ENCODE assay signal across 18 cellular contexts in genomic region chr12:71562681-71563595, GRCh38.
DNase-seq lines count a peak whose midpoint lies in the region; ATAC-seq, FAIRE-seq and TF ChIP-seq lines count a peak whose summit lies in the region.
"Had no signal": no experiment of that assay in that cellular context is flagged by ENCODE, and none has a peak within 500 bp of the region (broad histone marks: within the 10 kb centered on the region; RNA-seq: fewer than 3 reads in every experiment).

No MANE protein-coding gene starts in this region.

- TF ChIP-seq CTCF in GM23338 (conservative IDR thresholded peaks at IDR 0.05; ENCODE audit: low read depth in 2 of 2), result no peak
- no peak for TF ChIP-seq CTCF in bronchial epithelial cell (IDR thresholded peaks at IDR 0.05; ENCODE audit: insufficient read depth, low read length, severe bottlenecking)

- no peaks in the 10 kb centered on the region for H3K36me3 ChIP-seq in GM23338 (ENCODE audit: insufficient read depth)
- H3K36me3 ChIP-seq in bronchial epithelial cell (ENCODE audit: control insufficient read depth, insufficient read depth, low read length), result no peaks in the 10 kb centered on the region
- H3K36me3 ChIP-seq: BLaER1 had no signal

- H3K27me3 ChIP-seq in GM23338 (ENCODE audit: insufficient read depth) (no peaks in the 10 kb centered on the region), bronchial epithelial cell (ENCODE audit: control insufficient read depth, insufficient read depth, low read length) (no peaks in the 10 kb centered on the region)
- H3K27me3 ChIP-seq: BLaER1 had no signal

- no peaks in the 10 kb centered on the region for H3F3A ChIP-seq in GM23338 (replicated peaks; ENCODE audit: low read depth)

- peak overlapping the region; percentile 11; the same call in 1 of the 2 replicates for H3K27ac Mint-ChIP-seq in GM23338
- H3K27ac Mint-ChIP-seq: CD8-positive, alpha-beta T cell had no signal

- H3K4me1 ChIP-seq in GM23338 (ENCODE audit: insufficient read depth), result no peaks in the 10 kb centered on the region
- H3K4me1 ChIP-seq: BLaER1 had no signal

- H3K27ac ChIP-seq in GM23338 (ENCODE audit: low read depth), result no peak overlapping the region
- H3K27ac ChIP-seq: BLaER1 had no signal

- H3K79me2 ChIP-seq in GM23338 (replicated peaks; ENCODE audit: insufficient read depth), result no peaks in the 10 kb centered on the region

- H3K4me3 Mint-ChIP-seq in GM23338, result no peak overlapping the region
- H3K4me3 Mint-ChIP-seq in activated T-cell treated with anti-CD3 and anti-CD28 coated beads, Interleukin-2, amount 50 U/mL, for 4 hours, result no peak overlapping the region
- H3K4me3 Mint-ChIP-seq: CD8-positive, alpha-beta T cell had no signal

- peak; percentile 10 for DNase-seq in NCI-H1092 treated with DMSO at 0.1 percent for 48 hours (lab: John Stamatoyannopoulos, UW)
- no peak for DNase-seq in NCI-H1092 (lab: John Stamatoyannopoulos, UW)
- DNase-seq in GM23338 (ENCODE audit: low spot score), result no peak
- peak; percentile 51 for DNase-seq in NCI-H774 (lab: John Stamatoyannopoulos, UW)
- no peak for DNase-seq in bronchial epithelial cell (ENCODE audit: low read depth)
- DNase-seq in activated T-cell treated with anti-CD3 and anti-CD28 coated beads, Interleukin-2, amount 50 U/mL, for 4 hours, result no peak
- DNase-seq in NCI-H526 treated with DMSO at 0.1 percent for 48 hours (lab: John Stamatoyannopoulos, UW), result no peak
- DNase-seq: 8988T; CD8-positive, alpha-beta T cell; GDM1; Kasumi-1; MM.1S; Right ventricle myocardium superior had no signal

- H3K4me3 ChIP-seq in GM23338 (no peak overlapping the region), bronchial epithelial cell (ENCODE audit: low read depth, low read length) (no peak overlapping the region)
- H3K4me3 ChIP-seq: BLaER1, GM12878 had no signal

- peak overlapping the region; percentile 16 for H2AFZ ChIP-seq in GM23338

- no peaks in the 10 kb centered on the region for H3K9me2 ChIP-seq in GM23338 (ENCODE audit: insufficient read depth)

- no peaks in the 10 kb centered on the region for H3K36me3 Mint-ChIP-seq in GM23338 (ENCODE audit: low read depth)
- no peaks in the 10 kb centered on the region for H3K36me3 Mint-ChIP-seq in activated T-cell treated with anti-CD3 and anti-CD28 coated beads, Interleukin-2, amount 50 U/mL, for 4 hours (ENCODE audit: insufficient read depth)
- H3K36me3 Mint-ChIP-seq: CD8-positive, alpha-beta T cell had no signal

- no peaks in the 10 kb centered on the region for H4K20me1 ChIP-seq in GM23338 (replicated peaks; ENCODE audit: insufficient read depth)
- H4K20me1 ChIP-seq: BLaER1 had no signal

- no peak for ATAC-seq in GM23338
- no peak for ATAC-seq in HG03439 (IDR thresholded peaks at IDR 0.05; ENCODE audit: unreplicated experiment)
- ATAC-seq in activated T-cell treated with anti-CD3 and anti-CD28 coated beads, Interleukin-2, amount 50 U/mL, for 4 hours, result no peak
- ATAC-seq: CD8-positive, alpha-beta T cell; GM12878 had no signal

- peaks cover 12% of the 10 kb centered on the region for H3K4me1 Mint-ChIP-seq in GM23338
- H3K4me1 Mint-ChIP-seq in activated T-cell treated with anti-CD3 and anti-CD28 coated beads, Interleukin-2, amount 50 U/mL, for 4 hours (ENCODE audit: low read depth), result no peaks in the 10 kb centered on the region

- peak; percentile 70 for FAIRE-seq in bronchial epithelial cell (lab: Jason Lieb, UNC)
- FAIRE-seq: GM12878, H54, RCC 7860 had no signal

- peaks cover 4% of the 10 kb centered on the region for H3K27me3 Mint-ChIP-seq in GM23338 (ENCODE audit: insufficient read depth, low read depth, poor library complexity)
- peaks cover 1% of the 10 kb centered on the region for H3K27me3 Mint-ChIP-seq in activated T-cell treated with anti-CD3 and anti-CD28 coated beads, Interleukin-2, amount 50 U/mL, for 4 hours (ENCODE audit: low read depth)

- H3K9me3 Mint-ChIP-seq in GM23338, result no peaks in the 10 kb centered on the region
- no peaks in the 10 kb centered on the region for H3K9me3 Mint-ChIP-seq in activated T-cell treated with anti-CD3 and anti-CD28 coated beads, Interleukin-2, amount 50 U/mL, for 4 hours
- H3K9me3 Mint-ChIP-seq: CD8-positive, alpha-beta T cell had no signal

- H3K4me2 ChIP-seq in GM23338, result no peak overlapping the region
- H3K4me2 ChIP-seq: BLaER1 had no signal

TF ChIP-seq in GM23338, 12 proteins besides CTCF, POLR2A, EP300 and RAD21:
- TF ChIP-seq POLR2AphosphoS5 (IDR thresholded peaks at IDR 0.05; ENCODE audit: low read depth) (no peak), EZH2 (IDR thresholded peaks at IDR 0.05; ENCODE audit: low read depth, unreplicated experiment) (no peak), ETS1 (IDR thresholded peaks at IDR 0.05) (no peak), JUNB (IDR thresholded peaks at IDR 0.05; ENCODE audit: unreplicated experiment) (no peak), NANOG (IDR thresholded peaks at IDR 0.05; ENCODE audit: borderline replicate concordance) (no peak), EZH2phosphoT487 (IDR thresholded peaks at IDR 0.05; ENCODE audit: unreplicated experiment) (no peak), STAT1 (IDR thresholded peaks at IDR 0.05; ENCODE audit: unreplicated experiment) (no peak), ZNF114 (CRISPR knock-in tag; IDR thresholded peaks at IDR 0.05) (no peak), ZNF331 (CRISPR knock-in tag; IDR thresholded peaks at IDR 0.05; ENCODE audit: low read depth) (no peak)
TF ChIP-seq in GM23338: peak in this region for 0.

Comparison
In these comparisons a context has a peak if more than half of its experiments do, and no peak if none do; other contexts are left out.
1. DNase-seq: peak in NCI-H1092 treated with DMSO at 0.1 percent for 48 hours (single experiment) and NCI-H774 (single experiment); none in NCI-H1092 (single experiment), GM23338 (single experiment), bronchial epithelial cell (single experiment), activated T-cell treated with anti-CD3 and anti-CD28 coated beads, Interleukin-2, amount 50 U/mL, for 4 hours (single experiment) and NCI-H526 treated with DMSO at 0.1 percent for 48 hours (single experiment).